ENCODE assay signal across 1 cellular context in the genomic region with DNA sequence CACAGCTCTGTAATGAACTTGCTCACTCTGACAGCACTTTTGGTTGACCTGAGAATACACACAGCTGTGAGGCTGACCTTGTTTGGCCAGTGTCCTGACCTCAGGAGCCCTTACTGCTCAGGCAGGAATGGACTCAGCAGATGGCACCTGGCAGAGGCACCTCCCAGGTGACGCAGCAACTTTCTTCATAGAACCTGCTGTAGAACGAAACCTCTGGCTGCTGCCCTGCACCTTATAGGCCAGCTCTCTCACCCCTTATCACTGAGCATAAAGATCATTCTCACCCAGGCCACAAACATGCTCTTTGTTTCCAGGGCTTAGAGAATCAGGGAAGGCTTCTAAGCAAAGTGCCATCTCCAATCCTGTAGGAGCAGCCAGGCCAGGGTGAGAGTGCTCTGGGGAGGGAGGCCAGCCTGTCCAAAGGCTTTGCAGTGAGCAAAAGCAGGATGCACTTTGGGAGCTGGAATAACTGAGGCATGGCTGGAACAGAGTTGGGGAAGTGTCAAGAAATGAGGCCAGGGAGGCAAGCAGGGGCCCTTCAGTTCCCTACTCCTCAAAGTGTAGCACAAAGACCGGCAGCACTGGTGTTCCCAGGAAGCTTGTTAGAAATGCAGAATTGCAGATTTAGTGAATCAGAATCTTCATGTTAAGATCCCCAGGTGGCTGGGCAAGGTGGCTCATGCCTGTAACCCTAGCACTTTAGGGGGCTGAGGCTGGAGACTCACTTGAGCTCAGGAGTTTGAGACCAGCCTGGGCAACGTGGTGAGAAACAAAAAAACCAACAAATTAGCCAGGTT.
TF ChIP-seq lines count a peak whose summit lies in the region.

No MANE protein-coding gene starts in this region.

TF ChIP-seq in GM23338, 12 proteins besides CTCF, POLR2A, EP300 and RAD21 (continued from another document):
- TF ChIP-seq REST (IDR thresholded peaks at IDR 0.05; ENCODE audit: unreplicated experiment), result no peak
- TF ChIP-seq ZNF462 (CRISPR knock-in tag; IDR thresholded peaks at IDR 0.05), result no peak
- TF ChIP-seq ZNF331 (CRISPR knock-in tag; IDR thresholded peaks at IDR 0.05; ENCODE audit: low read depth), result no peak
- no peak for TF ChIP-seq POLR2AphosphoS5 (IDR thresholded peaks at IDR 0.05; ENCODE audit: low read depth)
- TF ChIP-seq CREB1 (CRISPR knock-in tag; IDR thresholded peaks at IDR 0.05; ENCODE audit: low read depth), result no peak
- no peak for TF ChIP-seq STAT1 (IDR thresholded peaks at IDR 0.05; ENCODE audit: unreplicated experiment)
- TF ChIP-seq NANOG (IDR thresholded peaks at IDR 0.05; ENCODE audit: borderline replicate concordance), result no peak
- no peak for TF ChIP-seq ETS1 (IDR thresholded peaks at IDR 0.05)
- no peak for TF ChIP-seq ZNF114 (CRISPR knock-in tag; IDR thresholded peaks at IDR 0.05)
- no peak for TF ChIP-seq EZH2phosphoT487 (IDR thresholded peaks at IDR 0.05; ENCODE audit: unreplicated experiment)
- TF ChIP-seq EZH2 (IDR thresholded peaks at IDR 0.05; ENCODE audit: low read depth, unreplicated experiment), result no peak
TF ChIP-seq in GM23338: peak in this region for 0.
